Comparison of ENCODE assay signal across 1 cellular context in the genomic region with DNA sequence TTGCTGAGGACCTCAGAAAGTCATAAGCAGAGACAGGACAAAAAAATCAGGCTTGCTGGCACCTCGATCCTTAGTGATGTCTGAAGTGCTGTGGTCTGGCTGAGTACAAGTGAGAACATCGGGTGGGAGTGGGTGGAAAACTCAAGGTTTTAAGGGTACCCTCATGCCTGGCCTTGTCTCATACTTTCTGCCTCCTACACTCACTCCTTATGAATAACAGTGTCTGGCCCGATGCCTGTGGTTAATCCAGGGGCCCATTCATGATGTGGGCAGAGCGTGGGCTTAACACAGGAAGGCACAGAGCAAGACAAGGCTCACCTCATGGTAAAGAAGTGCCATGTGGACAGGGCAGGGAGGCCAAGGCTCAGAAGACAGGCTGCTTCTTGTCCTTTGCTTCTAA.
TF ChIP-seq lines count a peak whose summit lies in the region.

No MANE protein-coding gene starts in this region.

TF ChIP-seq in GM12878, 131 proteins besides CTCF, POLR2A, EP300 and RAD21 (continued from another document):
- TF ChIP-seq, protein P1, sequence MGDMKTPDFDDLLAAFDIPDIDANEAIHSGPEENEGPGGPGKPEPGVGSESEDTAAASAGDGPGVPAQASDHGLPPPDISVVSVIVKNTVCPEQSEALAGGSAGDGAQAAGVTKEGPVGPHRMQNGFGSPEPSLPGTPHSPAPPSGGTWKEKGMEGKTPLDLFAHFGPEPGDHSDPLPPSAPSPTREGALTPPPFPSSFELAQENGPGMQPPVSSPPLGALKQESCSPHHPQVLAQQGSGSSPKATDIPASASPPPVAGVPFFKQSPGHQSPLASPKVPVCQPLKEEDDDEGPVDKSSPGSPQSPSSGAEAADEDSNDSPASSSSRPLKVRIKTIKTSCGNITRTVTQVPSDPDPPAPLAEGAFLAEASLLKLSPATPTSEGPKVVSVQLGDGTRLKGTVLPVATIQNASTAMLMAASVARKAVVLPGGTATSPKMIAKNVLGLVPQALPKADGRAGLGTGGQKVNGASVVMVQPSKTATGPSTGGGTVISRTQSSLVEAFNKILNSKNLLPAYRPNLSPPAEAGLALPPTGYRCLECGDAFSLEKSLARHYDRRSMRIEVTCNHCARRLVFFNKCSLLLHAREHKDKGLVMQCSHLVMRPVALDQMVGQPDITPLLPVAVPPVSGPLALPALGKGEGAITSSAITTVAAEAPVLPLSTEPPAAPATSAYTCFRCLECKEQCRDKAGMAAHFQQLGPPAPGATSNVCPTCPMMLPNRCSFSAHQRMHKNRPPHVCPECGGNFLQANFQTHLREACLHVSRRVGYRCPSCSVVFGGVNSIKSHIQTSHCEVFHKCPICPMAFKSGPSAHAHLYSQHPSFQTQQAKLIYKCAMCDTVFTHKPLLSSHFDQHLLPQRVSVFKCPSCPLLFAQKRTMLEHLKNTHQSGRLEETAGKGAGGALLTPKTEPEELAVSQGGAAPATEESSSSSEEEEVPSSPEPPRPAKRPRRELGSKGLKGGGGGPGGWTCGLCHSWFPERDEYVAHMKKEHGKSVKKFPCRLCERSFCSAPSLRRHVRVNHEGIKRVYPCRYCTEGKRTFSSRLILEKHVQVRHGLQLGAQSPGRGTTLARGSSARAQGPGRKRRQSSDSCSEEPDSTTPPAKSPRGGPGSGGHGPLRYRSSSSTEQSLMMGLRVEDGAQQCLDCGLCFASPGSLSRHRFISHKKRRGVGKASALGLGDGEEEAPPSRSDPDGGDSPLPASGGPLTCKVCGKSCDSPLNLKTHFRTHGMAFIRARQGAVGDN (IDR thresholded peaks at IDR 0.05), result peak; percentile 54
- TF ChIP-seq BCL11A (IDR thresholded peaks at IDR 0.05; ENCODE audit: low read depth, low read length), result 0 out of 2 replicates have a peak, but pooled peaks have one; percentile 10
- no peak for TF ChIP-seq HDAC2 (IDR thresholded peaks at IDR 0.05)
- peak; percentile 41; the same call in 1 of the 2 replicates for TF ChIP-seq DPF2 (IDR thresholded peaks at IDR 0.05)
